17 cellular contexts compared by ENCODE assay signal in genomic region chr6:110950443-110950842, GRCh38.
"Had no signal": no experiment of that assay in that cellular context is flagged by ENCODE, and none has a peak within 500 bp of the region (broad histone marks: within the 10 kb centered on the region; RNA-seq: fewer than 3 reads in every experiment).

No MANE protein-coding gene starts in this region.

- H3K36me3 Mint-ChIP-seq: activated CD4-positive, alpha-beta memory T cell treated with anti-CD3 and anti-CD28 coated beads for 36 hours; activated naive CD4-positive, alpha-beta T cell treated with anti-CD3 and anti-CD28 coated beads, Interleukin-2, amount 10 ng/mL, durations not matched to agents 7 days and 5 days; natural killer cell had no signal

- H3K27me3 Mint-ChIP-seq: activated B cell treated with CpG ODN at 0.5 μM for 24 hours; activated naive CD8-positive, alpha-beta T cell treated with anti-CD3 and anti-CD28 coated beads, Interleukin-2, amount 50 U/mL, for 24 hours had no signal

- H3K4me1 Mint-ChIP-seq: activated B cell treated with CpG ODN at 0.5 μM for 24 hours; activated naive CD8-positive, alpha-beta T cell treated with anti-CD3 and anti-CD28 coated beads, Interleukin-2, amount 50 U/mL, for 24 hours; natural killer cell; stimulated activated naive CD8-positive, alpha-beta T cell treated with anti-CD3 and anti-CD28 coated beads, Interleukin-15, amount 100 ng/mL, for 72 hours had no signal

- H3K27ac ChIP-seq: lower lobe of right lung, suprapubic skin, transverse colon, uterus had no signal

- H3K9me3 Mint-ChIP-seq: activated B cell treated with CpG ODN at 0.5 μM for 24 hours; activated CD4-positive, alpha-beta memory T cell treated with anti-CD3 and anti-CD28 coated beads for 36 hours; activated naive CD4-positive, alpha-beta T cell treated with anti-CD3 and anti-CD28 coated beads, Interleukin-2, amount 10 ng/mL, durations not matched to agents 7 days and 5 days; activated naive CD8-positive, alpha-beta T cell treated with anti-CD3 and anti-CD28 coated beads, Interleukin-2, amount 50 U/mL, for 24 hours; natural killer cell; stimulated activated naive CD8-positive, alpha-beta T cell treated with anti-CD3 and anti-CD28 coated beads, Interleukin-15, amount 100 ng/mL, for 72 hours had no signal

- ATAC-seq: activated naive CD8-positive, alpha-beta T cell treated with anti-CD3 and anti-CD28 coated beads, Interleukin-2, amount 50 U/mL, for 24 hours; esophagus mucosa; left cardiac atrium; lower lobe of right lung; stimulated activated naive CD8-positive, alpha-beta T cell treated with anti-CD3 and anti-CD28 coated beads, Interleukin-15, amount 100 ng/mL, for 72 hours had no signal

- H3K36me3 ChIP-seq: lower lobe of right lung, suprapubic skin, transverse colon, uterus had no signal

- DNase-seq: activated B cell treated with CpG ODN at 0.5 μM for 24 hours; activated CD4-positive, alpha-beta memory T cell treated with anti-CD3 and anti-CD28 coated beads for 36 hours; activated CD4-positive, alpha-beta T cell treated with anti-CD3 and anti-CD28 coated beads for 4 hours; activated naive CD4-positive, alpha-beta T cell treated with anti-CD3 and anti-CD28 coated beads, Interleukin-2, amount 10 ng/mL, durations not matched to agents 7 days and 5 days; activated naive CD8-positive, alpha-beta T cell treated with anti-CD3 and anti-CD28 coated beads, Interleukin-2, amount 50 U/mL, for 24 hours; activated T-cell treated with anti-CD3 and anti-CD28 coated beads for 4 hours; aorta; effector CD4-positive, alpha-beta T cell; left cardiac atrium; lower lobe of right lung; natural killer cell; posterior cingulate gyrus; stimulated activated naive CD8-positive, alpha-beta T cell treated with anti-CD3 and anti-CD28 coated beads, Interleukin-15, amount 100 ng/mL, for 72 hours; transverse colon; uterus had no signal

- H3K4me1 ChIP-seq: lower lobe of right lung, uterus had no signal

- H3K27ac Mint-ChIP-seq: activated B cell treated with CpG ODN at 0.5 μM for 24 hours; activated CD4-positive, alpha-beta memory T cell treated with anti-CD3 and anti-CD28 coated beads for 36 hours; activated naive CD4-positive, alpha-beta T cell treated with anti-CD3 and anti-CD28 coated beads, Interleukin-2, amount 10 ng/mL, durations not matched to agents 7 days and 5 days; activated naive CD8-positive, alpha-beta T cell treated with anti-CD3 and anti-CD28 coated beads, Interleukin-2, amount 50 U/mL, for 24 hours; natural killer cell; stimulated activated naive CD8-positive, alpha-beta T cell treated with anti-CD3 and anti-CD28 coated beads, Interleukin-15, amount 100 ng/mL, for 72 hours had no signal

- H3K4me3 Mint-ChIP-seq: activated B cell treated with CpG ODN at 0.5 μM for 24 hours; activated CD4-positive, alpha-beta memory T cell treated with anti-CD3 and anti-CD28 coated beads for 36 hours; activated naive CD4-positive, alpha-beta T cell treated with anti-CD3 and anti-CD28 coated beads, Interleukin-2, amount 10 ng/mL, durations not matched to agents 7 days and 5 days; activated naive CD8-positive, alpha-beta T cell treated with anti-CD3 and anti-CD28 coated beads, Interleukin-2, amount 50 U/mL, for 24 hours; natural killer cell; stimulated activated naive CD8-positive, alpha-beta T cell treated with anti-CD3 and anti-CD28 coated beads, Interleukin-15, amount 100 ng/mL, for 72 hours had no signal

- H3K4me3 ChIP-seq: lower lobe of right lung, suprapubic skin, transverse colon, uterus had no signal

- H3K9me3 ChIP-seq: lower lobe of right lung, suprapubic skin, transverse colon, uterus had no signal

- H3K27me3 ChIP-seq: suprapubic skin, transverse colon, uterus had no signal
